ENCODE assay signal across 8 cellular contexts in the genomic region with DNA sequence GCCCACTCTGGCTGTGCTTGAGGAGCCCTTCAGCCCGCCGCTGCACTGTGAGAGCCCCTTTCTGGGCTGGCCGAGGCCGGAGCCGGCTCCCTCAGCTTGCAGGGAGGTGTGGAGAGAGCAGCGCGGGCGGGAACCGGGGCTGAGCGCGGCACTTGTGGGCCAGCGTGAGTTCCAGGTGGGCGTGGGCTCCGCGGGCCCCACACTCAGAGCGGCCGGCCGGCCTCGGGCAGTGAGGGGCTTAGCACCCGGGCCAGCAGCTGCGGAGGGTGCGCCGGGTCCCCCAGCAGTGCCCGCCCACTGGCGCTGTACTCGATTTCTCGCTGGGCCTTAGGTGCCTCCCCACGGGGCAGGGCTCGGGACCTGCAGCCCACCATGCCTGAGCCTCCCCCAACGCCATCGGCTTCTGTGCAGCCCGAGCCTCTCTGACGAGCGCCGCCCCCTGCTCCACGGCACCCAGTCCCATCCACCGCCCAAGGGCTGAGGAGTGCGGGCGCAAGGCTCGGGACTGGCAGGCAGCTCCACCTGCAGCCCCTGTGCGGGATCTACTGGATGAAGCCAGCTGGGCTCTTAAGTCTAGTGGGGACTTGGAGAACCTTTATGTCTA.
DNase-seq lines count a peak whose midpoint lies in the region; ATAC-seq, FAIRE-seq and TF ChIP-seq lines count a peak whose summit lies in the region.
"Not testable (repeated sequence)": the region's sequence is repeated elsewhere in the genome, so short reads cannot be mapped to it uniquely, and the experiment has no call there.

No MANE protein-coding gene starts in this region.

- not testable (repeated sequence) for FAIRE-seq in K562 (lab: Jason Lieb, UNC)

- not testable (repeated sequence) for TF ChIP-seq EP300 in K562 (IDR thresholded peaks at IDR 0.05; ENCODE audit: low read length); suprapubic skin (IDR thresholded peaks at IDR 0.05)

- H2AFZ ChIP-seq in K562 (ENCODE audit: low read depth, low read length): not testable (repeated sequence)
- H2AFZ ChIP-seq in neuron (ENCODE audit: low read depth, low read length): peak overlapping the region; percentile 71

- not testable (repeated sequence) for H3K27me3 ChIP-seq in A673 (replicated peaks; ENCODE audit: insufficient read depth, low read depth, low read length, poor library complexity); neuron (ENCODE audit: insufficient read depth, low read length)
- H3K27me3 ChIP-seq in HUES48 (ENCODE audit: control insufficient read depth, insufficient read depth, low read length) (peaks cover 18% of the 10 kb centered on the region), NT2/D1 (ENCODE audit: insufficient read depth, insufficient read length) (peaks cover 28% of the 10 kb centered on the region), K562 (ENCODE audit: control insufficient read depth in 2 of 2, insufficient read depth in 2 of 2, low read length in 2 of 2) (peaks cover 0 to 16% of the 10 kb centered on the region in 2 experiments; a peak in 1 of 5 replicates), suprapubic skin (peaks cover 20% of the 10 kb centered on the region)

- H3K9ac ChIP-seq in HUES48 (ENCODE audit: low read depth, low read length); K562 (ENCODE audit: insufficient read depth in 1 of 2, low read depth in 2 of 2, low read length in 2 of 2): not testable (repeated sequence)
- H3K9ac ChIP-seq in NT2/D1 (ENCODE audit: insufficient read length, low read depth): peak overlapping the region; percentile 66

- H3K4me2 ChIP-seq in K562 (ENCODE audit: insufficient read depth, low read length): peak overlapping the region; percentile 22; the same call in 1 of the 2 replicates

- CTCF ChIA-PET in A673 (lab: Charles Lee) (interaction anchor here (0.6 to 2.5 kb wide), 6 partner anchors 35 to 582 kb away, joined by 3 to 15 read pairs (median 6); a partner anchor contains a TSS), K562 (lab: Yijun Ruan, JAX; ENCODE audit: low intra/inter-chr PET ratio) (interaction anchor here (2.3 to 3.7 kb wide), 2 partner anchors 116 to 591 kb away, joined by 15 read pairs; no protein-coding TSS in a partner anchor)

- intact Hi-C loops in A673 (cut with micrococcal nuclease; ENCODE audit: unreplicated experiment): loop anchor here (2.0 kb wide), 2 partner anchors 273 to 591 kb away; no protein-coding TSS in a partner anchor
- intact Hi-C loops in K562 (cut with micrococcal nuclease): not testable (repeated sequence)

- not testable (repeated sequence) for H3K36me3 ChIP-seq in A673 (ENCODE audit: insufficient read depth, low read length, poor library complexity, severe bottlenecking); HUES48 (ENCODE audit: control insufficient read depth, insufficient read depth, low read length); NT2/D1 (ENCODE audit: insufficient read depth, insufficient read length, low read length); K562 (ENCODE audit: control insufficient read depth, insufficient read depth, low read length); neuron (ENCODE audit: insufficient read depth, low read length); suprapubic skin

- H4K20me1 ChIP-seq in K562 (replicated peaks; ENCODE audit: control insufficient read depth, insufficient read depth, low read length): not testable (repeated sequence)

- in situ Hi-C loops in K562 (cut with MboI): loop anchor here (5.0 to 10.0 kb wide), 2 partner anchors 304 to 593 kb away; no protein-coding TSS in a partner anchor

- ATAC-seq in K562: not testable (repeated sequence)

- H3K27ac ChIP-seq in A673 (ENCODE audit: low read depth, low read length, poor library complexity, severe bottlenecking); HUES48 (ENCODE audit: low read depth, low read length); K562 (ENCODE audit: extremely low read depth, low read depth, low read length); suprapubic skin: not testable (repeated sequence)

- WGBS in K562 (ENCODE audit: insufficient coverage, low coverage, missing lambda C conversion rate): 9% methylated on average over 29 of the region's 41 CpGs
- WGBS in suprapubic skin: 95% methylated on average over 4 of the region's 41 CpGs

- not testable (repeated sequence) for H3K9me1 ChIP-seq in K562 (ENCODE audit: control insufficient read depth, insufficient read depth, low read length)

- TF ChIP-seq CTCF in A673 (conservative IDR thresholded peaks at IDR 0.05; ENCODE audit: low read depth, low read length); K562 (IDR thresholded peaks at IDR 0.05 in 2 of 3, conservative IDR thresholded peaks at IDR 0.05 in 1 of 3; ENCODE audit: insufficient read depth in 2 of 3, low read depth in 1 of 3, low read length in 3 of 3); fibroblast of mammary gland (conservative IDR thresholded peaks at IDR 0.05; ENCODE audit: control insufficient read depth, insufficient read depth, low read depth, low read length); suprapubic skin (IDR thresholded peaks at IDR 0.05): not testable (repeated sequence)

- H3K4me1 ChIP-seq in A673 (ENCODE audit: insufficient read depth, low read length, poor library complexity, severe bottlenecking); HUES48 (ENCODE audit: control insufficient read depth, insufficient read depth, low read length); NT2/D1 (ENCODE audit: insufficient read depth, insufficient read length); K562 (replicated peaks in 1 of 2; ENCODE audit: control insufficient read depth in 2 of 2, insufficient read depth in 2 of 2, low read length in 2 of 2); neuron (ENCODE audit: insufficient read depth, low read length); suprapubic skin: not testable (repeated sequence)

- H3K79me2 ChIP-seq in K562 (ENCODE audit: control insufficient read depth, insufficient read depth, low read length): not testable (repeated sequence)

- TF ChIP-seq POLR2A in K562 (conservative IDR thresholded peaks at IDR 0.05); suprapubic skin (IDR thresholded peaks at IDR 0.05): not testable (repeated sequence)

- POLR2A ChIA-PET in A673 (lab: Charles Lee; ENCODE audit: low non-redundant PET): not testable (repeated sequence)
- POLR2A ChIA-PET in K562 (lab: Yijun Ruan, JAX): interaction anchor here (1.1 kb wide), 1 partner anchor 416 kb away, joined by 3 read pairs; no protein-coding TSS in a partner anchor

- H3K4me3 ChIP-seq in A673 (ENCODE audit: low read depth, low read length, poor library complexity, severe bottlenecking) (peak overlapping the region; percentile 15), HUES48 (ENCODE audit: low read depth, low read length) (peak overlapping the region; percentile 49; the same call in 1 of the 2 replicates), NT2/D1 (ENCODE audit: insufficient read length, low read depth) (peak overlapping the region; percentile 54), fibroblast of mammary gland (ENCODE audit: control insufficient read depth, low read depth, low read length) (peak overlapping the region; percentile 40), iPS-18c (ENCODE audit: insufficient read depth, low read depth, low read length) (peak overlapping the region; percentile 45), neuron (ENCODE audit: low read length) (peak overlapping the region; percentile 39)
- H3K4me3 ChIP-seq in K562, suprapubic skin: not testable (repeated sequence)

- not testable (repeated sequence) for BruUV-seq in A673 (replicated peaks; lab: Mats Ljungman, UMichigan); K562 (replicated peaks; lab: Mats Ljungman, UMichigan)

- TF ChIP-seq RAD21 in K562 (CRISPR knock-in tag; conservative IDR thresholded peaks at IDR 0.05 in 1 of 2, IDR thresholded peaks at IDR 0.05 in 1 of 2): not testable (repeated sequence)

- DNase-seq in A673 (ENCODE audit: low spot score); NT2/D1 (ENCODE audit: low read depth, low spot score); K562 (ENCODE audit: extremely low read depth in 1 of 4, low spot score in 3 of 4); fibroblast of mammary gland (ENCODE audit: low read depth): not testable (repeated sequence)
- peak; percentile 51 to 59 for DNase-seq in suprapubic skin (ENCODE audit: low spot score in 2 of 2)

- H3K9me3 ChIP-seq in A673 (ENCODE audit: low read depth, low read length, poor library complexity, severe bottlenecking); HUES48 (ENCODE audit: control insufficient read depth, insufficient read depth, low read length); K562 (replicated peaks; ENCODE audit: control insufficient read depth, insufficient read depth, low read depth, low read length); neuron (ENCODE audit: low read length); suprapubic skin: not testable (repeated sequence)
- peaks cover 37% of the 10 kb centered on the region; the same call in 1 of the 2 replicates for H3K9me3 ChIP-seq in NT2/D1 (ENCODE audit: insufficient read depth, low read length)
- H3K9me3 ChIP-seq in iPS-18c (ENCODE audit: control insufficient read depth, insufficient read depth, low read length): peaks cover 11% of the 10 kb centered on the region
